16 cellular contexts compared by ENCODE assay signal in the genomic region with DNA sequence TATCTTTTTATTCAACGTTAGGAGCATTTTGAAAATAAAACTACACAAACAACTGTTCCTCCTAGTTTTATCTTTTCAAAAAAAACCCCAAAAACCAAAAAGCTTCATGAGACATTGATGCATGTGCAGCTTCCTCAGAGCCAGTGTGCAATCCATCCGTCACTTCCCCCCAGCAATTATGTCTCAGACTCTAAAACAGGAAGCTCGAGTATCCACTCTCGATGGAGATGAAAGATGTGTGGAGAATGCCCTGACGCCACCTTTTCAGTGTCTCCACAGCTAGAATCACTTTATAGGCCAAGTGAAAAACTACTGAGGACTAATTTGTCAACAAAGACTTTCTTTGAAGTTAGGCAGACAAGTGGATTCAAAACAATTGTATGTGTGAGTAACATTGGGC.
"Had no signal": no experiment of that assay in that cellular context is flagged by ENCODE, and none has a peak within 500 bp of the region (broad histone marks: within the 10 kb centered on the region; RNA-seq: fewer than 3 reads in every experiment).

No MANE protein-coding gene starts in this region.

- H3K36me3 ChIP-seq: brain microvascular endothelial cell, left ventricle myocardium inferior, ovary, thoracic aorta had no signal

- ATAC-seq: activated T-helper 17 cell treated with anti-CD3 and anti-CD28 coated beads, Interleukin-2, amount 50 U/mL, for 72 hours; mucosa of descending colon; naive thymus-derived CD4-positive, alpha-beta T cell; sciatic nerve had no signal

- DNase-seq: activated naive CD4-positive, alpha-beta T cell treated with Interleukin-2 at 50 U/mL for 16 hours; activated T-cell treated with anti-CD3 and anti-CD28 coated beads for 4 hours; anterior cingulate cortex; brain microvascular endothelial cell; effector CD8-positive, alpha-beta T cell; foreskin fibroblast; glutamatergic neuron; hypothalamus; kidney; left ventricle myocardium inferior; mucosa of descending colon; naive thymus-derived CD4-positive, alpha-beta T cell; ovary had no signal

- H3K4me1 ChIP-seq: left ventricle myocardium inferior had no signal

- H3K4me3 ChIP-seq: left ventricle myocardium inferior, mucosa of descending colon, ovary, thoracic aorta had no signal

- H3K27ac ChIP-seq: brain microvascular endothelial cell, left ventricle myocardium inferior, ovary, thoracic aorta had no signal

- H3K27me3 ChIP-seq: brain microvascular endothelial cell, ovary had no signal

- H3K9me3 ChIP-seq: left ventricle myocardium inferior, mucosa of descending colon, ovary, thoracic aorta had no signal
